2 cellular contexts compared by ENCODE assay signal in the genomic region with DNA sequence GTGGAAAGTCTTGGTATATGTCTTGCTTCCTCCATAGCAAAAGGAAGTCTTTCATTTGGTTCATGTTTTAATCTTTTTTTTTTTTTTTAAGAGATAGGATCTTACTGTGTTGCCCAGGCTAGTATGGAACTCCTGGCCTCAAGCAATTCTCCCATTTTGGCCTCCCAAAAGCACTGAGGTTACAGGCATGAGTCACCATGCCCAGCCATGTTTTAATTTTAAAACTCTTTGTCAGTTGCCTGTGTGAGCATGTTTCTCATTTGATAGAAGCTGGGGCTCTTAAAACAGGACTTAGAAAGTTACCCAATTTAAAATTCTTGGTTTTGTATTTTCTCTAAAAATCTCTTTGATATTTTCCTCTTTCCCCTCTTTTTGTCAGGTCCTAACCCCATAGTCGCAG.
TF ChIP-seq lines count a peak whose summit lies in the region.

No MANE protein-coding gene starts in this region.

TF ChIP-seq in IMR-90, 13 proteins besides CTCF, POLR2A, EP300 and RAD21:
- no peak for TF ChIP-seq MAFK (IDR thresholded peaks at IDR 0.05; ENCODE audit: low read depth, low read length)
- no peak for TF ChIP-seq NFE2L2 (IDR thresholded peaks at IDR 0.05; ENCODE audit: low read depth, low read length)
- no peak for TF ChIP-seq MXI1 (IDR thresholded peaks at IDR 0.05; ENCODE audit: borderline replicate concordance, low read depth, low read length)
- TF ChIP-seq ELK1 (IDR thresholded peaks at IDR 0.05; ENCODE audit: borderline replicate concordance, low read depth, low read length) = no peak
- TF ChIP-seq BHLHE40 (IDR thresholded peaks at IDR 0.05; ENCODE audit: low read depth, low read length) = no peak
- TF ChIP-seq RCOR1 (IDR thresholded peaks at IDR 0.05; ENCODE audit: insufficient replicate concordance, low read length) = no peak
- no peak for TF ChIP-seq CHD1 (IDR thresholded peaks at IDR 0.05; ENCODE audit: low read depth, low read length)
- TF ChIP-seq MAZ (IDR thresholded peaks at IDR 0.05; ENCODE audit: borderline replicate concordance, low read depth, low read length) = no peak
- TF ChIP-seq CEBPB (IDR thresholded peaks at IDR 0.05; ENCODE audit: low read depth, low read length) = no peak
TF ChIP-seq in IMR-90: peak in this region for 0.

TF ChIP-seq in GM12878, 131 proteins besides CTCF, POLR2A, EP300 and RAD21:
- no peak for TF ChIP-seq HDGF (IDR thresholded peaks at IDR 0.05)
- TF ChIP-seq CEBPZ (IDR thresholded peaks at IDR 0.05; ENCODE audit: low read depth, low read length) = no peak
- TF ChIP-seq IRF5 (IDR thresholded peaks at IDR 0.05; ENCODE audit: borderline replicate concordance) = no peak
- TF ChIP-seq ETV6 (conservative IDR thresholded peaks at IDR 0.05 in 1 of 2, IDR thresholded peaks at IDR 0.05 in 1 of 2; ENCODE audit: borderline replicate concordance in 1 of 2, low read depth in 1 of 2) = no peak
- TF ChIP-seq STAT3 (IDR thresholded peaks at IDR 0.05; ENCODE audit: low read depth, low read length) = no peak
- no peak for TF ChIP-seq ATF3 (IDR thresholded peaks at IDR 0.05; ENCODE audit: borderline replicate concordance, extremely low read depth, low read depth, low read length)
- no peak for TF ChIP-seq NR2C2 (IDR thresholded peaks at IDR 0.05; ENCODE audit: borderline replicate concordance, control insufficient read depth, insufficient read length, low read depth)
- TF ChIP-seq ZBTB33 (IDR thresholded peaks at IDR 0.05) = no peak
- no peak for TF ChIP-seq SRF (IDR thresholded peaks at IDR 0.05; ENCODE audit: low read depth in 2 of 2, low read length in 2 of 2)
- TF ChIP-seq FOS (IDR thresholded peaks at IDR 0.05; ENCODE audit: borderline replicate concordance, extremely low read depth, insufficient read length) = no peak
- TF ChIP-seq YY1 (IDR thresholded peaks at IDR 0.05; ENCODE audit: low read depth, low read length) = no peak
- TF ChIP-seq ZBTB40 (IDR thresholded peaks at IDR 0.05; ENCODE audit: borderline replicate concordance) = no peak
- TF ChIP-seq KDM1A (IDR thresholded peaks at IDR 0.05; ENCODE audit: borderline replicate concordance) = no peak
- TF ChIP-seq JUNB (IDR thresholded peaks at IDR 0.05) = no peak
- TF ChIP-seq TAF1 (IDR thresholded peaks at IDR 0.05; ENCODE audit: borderline replicate concordance, low read depth, low read length) = no peak
- TF ChIP-seq ASH2L (IDR thresholded peaks at IDR 0.05; ENCODE audit: borderline replicate concordance, low read depth) = no peak
